ENCODE assay signal across 8 cellular contexts in the genomic region with DNA sequence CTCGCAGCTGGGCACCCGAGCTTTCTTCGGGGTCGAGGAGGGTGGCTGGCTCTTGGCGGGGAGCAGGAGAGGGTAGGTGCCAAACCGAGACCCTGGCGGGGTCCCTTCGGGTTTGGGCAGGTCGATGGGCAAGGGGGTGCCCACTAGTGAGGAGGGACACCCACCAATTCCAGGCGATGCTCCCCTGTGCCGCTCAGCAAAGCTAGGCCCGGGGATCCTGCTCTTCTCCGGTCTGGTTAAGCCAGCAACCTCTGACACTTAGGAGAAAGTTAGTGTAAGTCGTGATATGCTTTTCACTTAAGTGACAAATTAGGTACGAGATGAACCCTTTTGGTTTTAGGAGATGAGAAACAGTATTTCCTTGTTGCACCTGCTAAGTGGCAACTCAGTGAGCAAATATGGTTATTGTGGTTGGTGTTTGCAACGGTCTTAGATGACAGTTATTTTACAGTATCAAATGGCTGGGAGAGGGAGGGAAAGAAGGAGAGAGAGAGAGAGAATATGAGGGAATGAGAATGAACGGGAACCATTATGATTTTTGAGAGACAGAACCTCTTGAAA. TPM values are rescaled to one million over a fixed set of nuclear protein-coding genes. Genes with fewer than 3 reads are reported as not detected.
DNase-seq lines count a peak whose midpoint lies in the region; ATAC-seq and TF ChIP-seq lines count a peak whose summit lies in the region.

No MANE protein-coding gene starts in this region.

- peak overlapping the region; percentile 80 for H3K27ac ChIP-seq in SJSA1

- H3K27me3 ChIP-seq in SJSA1 (replicated peaks), result no peaks in the 10 kb centered on the region
- no peaks in the 10 kb centered on the region for H3K27me3 ChIP-seq in endocrine pancreas (ENCODE audit: control insufficient read depth, insufficient read depth, low read length)

- H3K27ac Mint-ChIP-seq in activated CD4-positive, alpha-beta T cell treated with anti-CD3 and anti-CD28 coated beads, Interleukin-2, amount 10 ng/mL, durations not matched to agents 7 days and 5 days, result peak overlapping the region; percentile 91
- peak overlapping the region; percentile 85 for H3K27ac Mint-ChIP-seq in type B pancreatic cell

- peak overlapping the region; percentile 88 for H3K9ac ChIP-seq in endocrine pancreas (ENCODE audit: control insufficient read depth, insufficient read depth, low read length)

- DNase-seq in activated CD4-positive, alpha-beta T cell treated with anti-CD3 and anti-CD28 coated beads, Interleukin-2, amount 10 ng/mL, durations not matched to agents 7 days and 5 days, result peak; percentile 45
- DNase-seq in activated CD4-positive, alpha-beta T cell treated with anti-CD3 and anti-CD28 coated beads for 4 hours, result no peak
- peak; percentile 97 for DNase-seq in Jurkat, Clone E6-1 (ENCODE audit: low read depth, low spot score)
- DNase-seq in SJSA1 (ENCODE audit: low read depth in 1 of 2, low spot score in 2 of 2) (peak in 1 of 2 experiments; percentile 66), mesenteric fat pad (ENCODE audit: low spot score) (peak; percentile 86), type B pancreatic cell (ENCODE audit: extremely low spot score, unreplicated experiment) (no peak)

- TF ChIP-seq CTCF in type B pancreatic cell (conservative IDR thresholded peaks at IDR 0.05), result no peak

- H3K27me3 Mint-ChIP-seq in activated CD4-positive, alpha-beta T cell treated with anti-CD3 and anti-CD28 coated beads, Interleukin-2, amount 10 ng/mL, durations not matched to agents 7 days and 5 days, result peaks cover 5% of the 10 kb centered on the region
- H3K27me3 Mint-ChIP-seq in type B pancreatic cell, result no peaks in the 10 kb centered on the region

- peak overlapping the region; percentile 89 for H3K4me3 ChIP-seq in Jurkat, Clone E6-1 (ENCODE audit: low read length)
- peak overlapping the region; percentile 75 for H3K4me3 ChIP-seq in SJSA1
- peak overlapping the region; percentile 90 for H3K4me3 ChIP-seq in endocrine pancreas (ENCODE audit: control insufficient read depth, insufficient read depth, low read length)

- CTCF ChIA-PET in activated CD4-positive, alpha-beta T cell treated with anti-CD3 and anti-CD28 coated beads, Interleukin-2, amount 10 ng/mL, durations not matched to agents 7 days and 5 days (lab: Charles Lee), result interaction anchor here (1.0 to 1.2 kb wide), 2 partner anchors 8 to 26 kb away, joined by 3 read pairs; no protein-coding TSS in a partner anchor

- peak overlapping the region; percentile 85 for H3K4me3 Mint-ChIP-seq in activated CD4-positive, alpha-beta T cell treated with anti-CD3 and anti-CD28 coated beads, Interleukin-2, amount 10 ng/mL, durations not matched to agents 7 days and 5 days
- peak overlapping the region; percentile 85 for H3K4me3 Mint-ChIP-seq in type B pancreatic cell

- H3K4me1 ChIP-seq in SJSA1 (replicated peaks) (peaks cover 10% of the 10 kb centered on the region), endocrine pancreas (ENCODE audit: control insufficient read depth, insufficient read depth, low read length) (no peaks in the 10 kb centered on the region)

- peaks cover 55% of the 10 kb centered on the region for H3K4me1 Mint-ChIP-seq in activated CD4-positive, alpha-beta T cell treated with anti-CD3 and anti-CD28 coated beads, Interleukin-2, amount 10 ng/mL, durations not matched to agents 7 days and 5 days
- peaks cover 21% of the 10 kb centered on the region for H3K4me1 Mint-ChIP-seq in type B pancreatic cell (ENCODE audit: unreplicated experiment)

- H3K36me3 ChIP-seq in SJSA1, result 0 out of 2 replicates have a peak, but pooled peaks cover 2% of the 10 kb centered on the region
- no peaks in the 10 kb centered on the region for H3K36me3 ChIP-seq in endocrine pancreas (ENCODE audit: control insufficient read depth, insufficient read depth, low read length)

- no peaks in the 10 kb centered on the region for H3K9me3 ChIP-seq in SJSA1 (replicated peaks)
- no peaks in the 10 kb centered on the region for H3K9me3 ChIP-seq in endocrine pancreas (ENCODE audit: control insufficient read depth, low read length)

- H3K9me3 Mint-ChIP-seq in activated CD4-positive, alpha-beta T cell treated with anti-CD3 and anti-CD28 coated beads, Interleukin-2, amount 10 ng/mL, durations not matched to agents 7 days and 5 days, result no peaks in the 10 kb centered on the region
- no peaks in the 10 kb centered on the region for H3K9me3 Mint-ChIP-seq in type B pancreatic cell

- POLR2A ChIA-PET in activated CD4-positive, alpha-beta T cell treated with anti-CD3 and anti-CD28 coated beads, Interleukin-2, amount 10 ng/mL, durations not matched to agents 7 days and 5 days (lab: Charles Lee), result interaction anchor here (0.6 kb wide), 2 partner anchors 8 to 29 kb away, joined by 3 to 8 read pairs; no protein-coding TSS in a partner anchor

- peak; percentile 31 for ATAC-seq in GM21723 (IDR thresholded peaks at IDR 0.05; ENCODE audit: unreplicated experiment)

- peaks cover 16% of the 10 kb centered on the region for H3K36me3 Mint-ChIP-seq in activated CD4-positive, alpha-beta T cell treated with anti-CD3 and anti-CD28 coated beads, Interleukin-2, amount 10 ng/mL, durations not matched to agents 7 days and 5 days (ENCODE audit: low read depth)
- H3K36me3 Mint-ChIP-seq in type B pancreatic cell, result peaks cover 4% of the 10 kb centered on the region

RNA-seq across cellular contexts. Expression of gene NUCB2, which starts 0.6 kb away (rescaled TPM):
- 100 to 1,000 TPM; 161 to 180 TPM for total RNA-seq in activated CD4-positive, alpha-beta T cell treated with anti-CD3 and anti-CD28 coated beads, Interleukin-2, amount 10 ng/mL, durations not matched to agents 7 days and 5 days
- 608 TPM for polyA plus RNA-seq in Jurkat, Clone E6-1 (2012; ENCODE audit: insufficient read depth, insufficient read length)
- total RNA-seq in SJSA1 (2014; rRNA removed; shearing (Covaris generic)), result 129 and 143 TPM in 2 replicates
- total RNA-seq in mesenteric fat pad (80.5 TPM), type B pancreatic cell (ENCODE audit: low replicate concordance) (54.2 and 58.0 TPM in 2 replicates)

Comparison
In these comparisons a context has a peak if more than half of its experiments do, and no peak if none do; other contexts are left out.
1. DNase-seq: peak in activated CD4-positive, alpha-beta T cell treated with anti-CD3 and anti-CD28 coated beads, Interleukin-2, amount 10 ng/mL, durations not matched to agents 7 days and 5 days (single experiment), Jurkat, Clone E6-1 (single experiment) and mesenteric fat pad (single experiment); none in activated CD4-positive, alpha-beta T cell treated with anti-CD3 and anti-CD28 coated beads for 4 hours (0 of 2) and type B pancreatic cell (single experiment).
2. Peak in every context shown above with its lines, with median percentiles within 50 percentile points of each other: H3K4me3 ChIP-seq.